15 cellular contexts compared by ENCODE assay signal in genomic region chr2:159961005-159961404, GRCh38. TPM values are rescaled to one million over a fixed set of nuclear protein-coding genes. Genes with fewer than 3 reads are reported as not detected.
DNase-seq lines count a peak whose midpoint lies in the region; ATAC-seq, FAIRE-seq and TF ChIP-seq lines count a peak whose summit lies in the region.
"Had no signal": no experiment of that assay in that cellular context is flagged by ENCODE, and none has a peak within 500 bp of the region (broad histone marks: within the 10 kb centered on the region; RNA-seq: fewer than 3 reads in every experiment).

No MANE protein-coding gene starts in this region.

- ATAC-seq in A549 (no peak), GM23338 (no peak), GM18498 (IDR thresholded peaks at IDR 0.05; ENCODE audit: unreplicated experiment) (no peak), HG02973 (IDR thresholded peaks at IDR 0.05; ENCODE audit: unreplicated experiment) (no peak)

- H2BK15ac ChIP-seq in neuronal stem cell (ENCODE audit: low read length), result no peak overlapping the region

- CTCF ChIA-PET in A549 (lab: Yijun Ruan, JAX), result no interaction called here

- H3K9ac ChIP-seq in adipocyte (ENCODE audit: low read length) (peak overlapping the region; percentile 36), neuronal stem cell (ENCODE audit: low read depth, low read length, poor library complexity) (no peak overlapping the region)

- H3K4me2 ChIP-seq in A549, result peak overlapping the region; percentile 47
- H3K4me2 ChIP-seq in GM23338, result peak overlapping the region; percentile 56
- H3K4me2 ChIP-seq in neuronal stem cell (ENCODE audit: insufficient read depth, low read length, poor library complexity, severe bottlenecking), result no peak overlapping the region

- H3K4me1 Mint-ChIP-seq in GM23338, result peaks cover 8% of the 10 kb centered on the region

- H3K27ac Mint-ChIP-seq in GM23338, result no peak overlapping the region
- H3K27ac Mint-ChIP-seq: activated naive CD8-positive, alpha-beta T cell treated with anti-CD3 and anti-CD28 coated beads for 36 hours had no signal

- H3K9me3 ChIP-seq in A549 (no peaks in the 10 kb centered on the region), adipocyte (ENCODE audit: control insufficient read depth, low read length) (no peaks in the 10 kb centered on the region), neuronal stem cell (replicated peaks in 1 of 2; ENCODE audit: control insufficient read depth in 2 of 2, insufficient read depth in 1 of 2, low read depth in 1 of 2, low read length in 2 of 2) (peaks cover 0 to 2% of the 10 kb centered on the region in 2 donors)

- no peak overlapping the region for H2BK12ac ChIP-seq in neuronal stem cell (ENCODE audit: low read length)

- H3K4me1 ChIP-seq in A549 (peaks cover 16% of the 10 kb centered on the region), GM23338 (ENCODE audit: insufficient read depth) (peaks cover 12% of the 10 kb centered on the region), adipocyte (ENCODE audit: control insufficient read depth, insufficient read depth, low read length) (peaks cover 15% of the 10 kb centered on the region), neuronal stem cell (ENCODE audit: control insufficient read depth in 2 of 2, insufficient read depth in 1 of 2, low read depth in 1 of 2, low read length in 2 of 2) (peaks cover 0 to 2% of the 10 kb centered on the region in 2 donors)

- no peak overlapping the region for H3K18ac ChIP-seq in neuronal stem cell (ENCODE audit: low read length)

- H3K9me2 ChIP-seq in GM23338 (ENCODE audit: insufficient read depth), result no peaks in the 10 kb centered on the region; the same call in 1 of the 2 replicates

- FAIRE-seq in A549 (lab: Jason Lieb, UNC), result no peak

- no peak for TF ChIP-seq EP300 in A549 (IDR thresholded peaks at IDR 0.05)

- H3K27me3 ChIP-seq in GM23338 (ENCODE audit: insufficient read depth), result no peaks in the 10 kb centered on the region
- H3K27me3 ChIP-seq in adipocyte (replicated peaks; ENCODE audit: control insufficient read depth, insufficient read depth, low read length), result no peaks in the 10 kb centered on the region
- H3K27me3 ChIP-seq in neuronal stem cell (ENCODE audit: control insufficient read depth in 3 of 3, insufficient read depth in 3 of 3, low read depth in 1 of 3, low read length in 3 of 3), result no peaks in the 10 kb centered on the region

- no peak for TF ChIP-seq POLR2A in A549 (IDR thresholded peaks at IDR 0.05; ENCODE audit: low read length)

- H2BK5ac ChIP-seq in neuronal stem cell (ENCODE audit: low read length), result no peak overlapping the region

- H3K27ac ChIP-seq in A549 (no peak overlapping the region; a peak in 1 of 6 replicates), GM23338 (ENCODE audit: low read depth) (no peak overlapping the region), neuronal stem cell (replicated peaks; ENCODE audit: low read length) (no peak overlapping the region)

- POLR2A ChIA-PET in A549 (lab: Yijun Ruan, JAX), result no interaction called here

- no peak for TF ChIP-seq RAD21 in A549 (conservative IDR thresholded peaks at IDR 0.05 in 1 of 2, IDR thresholded peaks at IDR 0.05 in 1 of 2)

- DNase-seq in A549 (ENCODE audit: low read depth in 1 of 2, low spot score in 1 of 2) (no peak), GM23338 (ENCODE audit: low spot score) (no peak), adipocyte (ENCODE audit: low read depth) (peak; percentile 38), glomerular visceral epithelial cell (ENCODE audit: extremely low spot score) (peak; percentile 32), neuronal stem cell (ENCODE audit: low spot score) (no peak), NCI-H774 (lab: John Stamatoyannopoulos, UW) (no peak)
- DNase-seq: activated CD4-positive, CD25-positive, alpha-beta regulatory T cell treated with anti-CD3 and anti-CD28 coated beads, Interleukin-2, amount 50 U/mL, for 72 hours; activated naive CD8-positive, alpha-beta T cell treated with anti-CD3 and anti-CD28 coated beads for 36 hours; cortex of kidney; DMS79; midbrain; occipital lobe; substantia nigra had no signal

- no peak for TF ChIP-seq CTCF in A549 (IDR thresholded peaks at IDR 0.05)
- TF ChIP-seq CTCF in GM23338 (conservative IDR thresholded peaks at IDR 0.05; ENCODE audit: low read depth in 2 of 2), result no peak

- no peak overlapping the region for H3K4ac ChIP-seq in neuronal stem cell (ENCODE audit: low read length)

- H3K4me3 Mint-ChIP-seq in GM23338, result no peak overlapping the region
- H3K4me3 Mint-ChIP-seq: activated naive CD8-positive, alpha-beta T cell treated with anti-CD3 and anti-CD28 coated beads for 36 hours had no signal

- H3K23ac ChIP-seq in neuronal stem cell (ENCODE audit: low read depth, low read length, poor library complexity), result no peak overlapping the region

- peaks cover 3% of the 10 kb centered on the region for H3K27me3 Mint-ChIP-seq in GM23338 (ENCODE audit: insufficient read depth, low read depth, poor library complexity)
- H3K27me3 Mint-ChIP-seq: activated naive CD8-positive, alpha-beta T cell treated with anti-CD3 and anti-CD28 coated beads for 36 hours had no signal

- H3K36me3 ChIP-seq in GM23338 (ENCODE audit: insufficient read depth) (no peaks in the 10 kb centered on the region), adipocyte (ENCODE audit: control insufficient read depth, insufficient read depth, low read length, severe bottlenecking) (peaks cover 30% of the 10 kb centered on the region), neuronal stem cell (replicated peaks in 1 of 2; ENCODE audit: control insufficient read depth in 2 of 2, insufficient read depth in 2 of 2, low read length in 2 of 2) (no peaks in the 10 kb centered on the region)

- H4K20me1 ChIP-seq in GM23338 (replicated peaks; ENCODE audit: insufficient read depth), result no peaks in the 10 kb centered on the region

- H4K8ac ChIP-seq in neuronal stem cell (ENCODE audit: low read depth, low read length), result no peak overlapping the region

- no peaks in the 10 kb centered on the region for H3K9me3 Mint-ChIP-seq in GM23338

- H3K14ac ChIP-seq in neuronal stem cell (ENCODE audit: low read length), result no peak overlapping the region

- no peak overlapping the region for H3K4me3 ChIP-seq in A549
- H3K4me3 ChIP-seq in GM23338, result no peak overlapping the region
- H3K4me3 ChIP-seq in adipocyte (ENCODE audit: low read length), result no peak overlapping the region
- no peak overlapping the region for H3K4me3 ChIP-seq in neuronal stem cell (ENCODE audit: low read length in 2 of 2)

- H2AFZ ChIP-seq in GM23338 (no peak overlapping the region), neuronal stem cell (ENCODE audit: low read length) (no peak overlapping the region)

- no peaks in the 10 kb centered on the region; the same call in 2 of the 3 replicates for H3K36me3 Mint-ChIP-seq in GM23338 (ENCODE audit: low read depth)
- H3K36me3 Mint-ChIP-seq: activated naive CD8-positive, alpha-beta T cell treated with anti-CD3 and anti-CD28 coated beads for 36 hours had no signal

- H3F3A ChIP-seq in GM23338 (replicated peaks; ENCODE audit: low read depth), result no peaks in the 10 kb centered on the region

- no peaks in the 10 kb centered on the region for H3K79me2 ChIP-seq in GM23338 (replicated peaks; ENCODE audit: insufficient read depth)

- H2AK5ac ChIP-seq in neuronal stem cell (ENCODE audit: low read depth, low read length), result no peak overlapping the region

- no peak overlapping the region for H4K91ac ChIP-seq in neuronal stem cell (ENCODE audit: low read depth, low read length, poor library complexity)

- no peak overlapping the region for H2BK120ac ChIP-seq in neuronal stem cell (ENCODE audit: low read depth, low read length)

- no peaks in the 10 kb centered on the region for H3K79me1 ChIP-seq in neuronal stem cell (ENCODE audit: low read depth, low read length)

- 68% methylated on average over 2 of the region's 2 CpGs for WGBS in A549 (ENCODE audit: missing lambda C conversion rate)
- no CpG with 5 or more reads among the region's 2 CpGs for WGBS in neuronal stem cell (ENCODE audit: extremely low coverage in 2 of 2, insufficient read length in 2 of 2, insufficient replicate concordance in 1 of 2), 2 donors

TF ChIP-seq in GM23338, 12 proteins besides CTCF, POLR2A, EP300 and RAD21:
- TF ChIP-seq STAT1 (IDR thresholded peaks at IDR 0.05; ENCODE audit: unreplicated experiment), result no peak
- no peak for TF ChIP-seq EZH2 (IDR thresholded peaks at IDR 0.05; ENCODE audit: low read depth, unreplicated experiment)
- TF ChIP-seq CREB1 (CRISPR knock-in tag; IDR thresholded peaks at IDR 0.05; ENCODE audit: low read depth), result no peak
- TF ChIP-seq NANOG (IDR thresholded peaks at IDR 0.05; ENCODE audit: borderline replicate concordance), result no peak
- no peak for TF ChIP-seq ETS1 (IDR thresholded peaks at IDR 0.05)
- TF ChIP-seq JUNB (IDR thresholded peaks at IDR 0.05; ENCODE audit: unreplicated experiment), result no peak

RNA-seq across cellular contexts. Expression of gene LY75, which starts 56.4 kb away (rescaled TPM):
- polyA plus RNA-seq in A549 (2011; rRNA removed) (0.25 and 0.26 TPM in 2 replicates), A549 (2017; fragmentation: RNase III; extraction: RNeasy Plus Mini Kit Qiagen cat#74134 plus additional on column Dnase treatment) (0.08 to 0.19 TPM (median 0.08 TPM) in 3 replicates), GM23338 (2016; fragmentation: Nextera tagmentation; extraction: Ambion mirVana) (2.8 and 2.9 TPM in 2 replicates)
- polyA plus RNA-seq in A549 (2012; cell fraction: cytosol; rRNA removed), result 0.09 and 0.14 TPM in 2 replicates
- polyA plus RNA-seq in A549 (2012; cell fraction: nucleus; rRNA removed), result 0.05 and 0.11 TPM in 2 replicates
- polyA minus RNA-seq in A549 (2011; rRNA and poly(A)+ RNA removed), result 0.25 and 0.73 TPM in 2 replicates
- 9.6 and 11.3 TPM in 2 replicates for total RNA-seq in GM23338 (2014; rRNA removed; shearing (Covaris generic))
- polyA plus RNA-seq in neuronal stem cell (2013, experiment 1 of 2), result 0.06 TPM
- 0.10 TPM for polyA plus RNA-seq in neuronal stem cell (2013, experiment 2 of 2)

Comparison
In these comparisons a context has a peak if more than half of its experiments do, and no peak if none do; other contexts are left out.
1. DNase-seq: peak in adipocyte (single experiment) and glomerular visceral epithelial cell (single experiment); none in A549 (0 of 2), GM23338 (single experiment), neuronal stem cell (single experiment) and NCI-H774 (single experiment).